1 cellular context compared by ENCODE assay signal in the genomic region with DNA sequence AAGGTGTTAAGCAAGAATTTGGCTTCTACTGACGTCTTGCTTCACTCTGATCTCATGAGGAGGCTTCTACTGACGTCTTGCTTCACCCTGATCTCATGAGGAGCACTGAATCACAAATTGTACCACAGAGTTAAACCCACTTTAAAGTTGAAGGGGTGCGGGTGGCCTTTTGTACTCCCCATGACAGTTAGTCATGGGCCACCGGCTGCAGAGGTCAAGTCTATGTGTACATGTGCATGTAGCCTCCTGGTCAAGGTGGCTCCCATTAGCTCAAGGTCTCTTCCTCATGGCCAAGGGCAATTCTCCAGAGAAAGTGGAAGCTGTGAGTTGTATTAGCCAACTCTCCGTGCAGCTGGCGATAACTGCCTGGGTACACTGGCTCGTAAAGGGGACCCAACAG.
TF ChIP-seq lines count a peak whose summit lies in the region.

No MANE protein-coding gene starts in this region.

TF ChIP-seq in HCT116, 20 proteins besides CTCF, POLR2A, EP300 and RAD21:
- TF ChIP-seq POLR2AphosphoS5 (IDR thresholded peaks at IDR 0.05; ENCODE audit: low read depth, low read length) (no peak), SP1 (IDR thresholded peaks at IDR 0.05; ENCODE audit: low read depth) (no peak), FOSL1 (IDR thresholded peaks at IDR 0.05; ENCODE audit: low read depth) (no peak)
- TF ChIP-seq, protein P1, sequence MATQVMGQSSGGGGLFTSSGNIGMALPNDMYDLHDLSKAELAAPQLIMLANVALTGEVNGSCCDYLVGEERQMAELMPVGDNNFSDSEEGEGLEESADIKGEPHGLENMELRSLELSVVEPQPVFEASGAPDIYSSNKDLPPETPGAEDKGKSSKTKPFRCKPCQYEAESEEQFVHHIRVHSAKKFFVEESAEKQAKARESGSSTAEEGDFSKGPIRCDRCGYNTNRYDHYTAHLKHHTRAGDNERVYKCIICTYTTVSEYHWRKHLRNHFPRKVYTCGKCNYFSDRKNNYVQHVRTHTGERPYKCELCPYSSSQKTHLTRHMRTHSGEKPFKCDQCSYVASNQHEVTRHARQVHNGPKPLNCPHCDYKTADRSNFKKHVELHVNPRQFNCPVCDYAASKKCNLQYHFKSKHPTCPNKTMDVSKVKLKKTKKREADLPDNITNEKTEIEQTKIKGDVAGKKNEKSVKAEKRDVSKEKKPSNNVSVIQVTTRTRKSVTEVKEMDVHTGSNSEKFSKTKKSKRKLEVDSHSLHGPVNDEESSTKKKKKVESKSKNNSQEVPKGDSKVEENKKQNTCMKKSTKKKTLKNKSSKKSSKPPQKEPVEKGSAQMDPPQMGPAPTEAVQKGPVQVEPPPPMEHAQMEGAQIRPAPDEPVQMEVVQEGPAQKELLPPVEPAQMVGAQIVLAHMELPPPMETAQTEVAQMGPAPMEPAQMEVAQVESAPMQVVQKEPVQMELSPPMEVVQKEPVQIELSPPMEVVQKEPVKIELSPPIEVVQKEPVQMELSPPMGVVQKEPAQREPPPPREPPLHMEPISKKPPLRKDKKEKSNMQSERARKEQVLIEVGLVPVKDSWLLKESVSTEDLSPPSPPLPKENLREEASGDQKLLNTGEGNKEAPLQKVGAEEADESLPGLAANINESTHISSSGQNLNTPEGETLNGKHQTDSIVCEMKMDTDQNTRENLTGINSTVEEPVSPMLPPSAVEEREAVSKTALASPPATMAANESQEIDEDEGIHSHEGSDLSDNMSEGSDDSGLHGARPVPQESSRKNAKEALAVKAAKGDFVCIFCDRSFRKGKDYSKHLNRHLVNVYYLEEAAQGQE (IDR thresholded peaks at IDR 0.05; ENCODE audit: low read depth), result no peak
